ENCODE assay signal across 27 cellular contexts in the genomic region with DNA sequence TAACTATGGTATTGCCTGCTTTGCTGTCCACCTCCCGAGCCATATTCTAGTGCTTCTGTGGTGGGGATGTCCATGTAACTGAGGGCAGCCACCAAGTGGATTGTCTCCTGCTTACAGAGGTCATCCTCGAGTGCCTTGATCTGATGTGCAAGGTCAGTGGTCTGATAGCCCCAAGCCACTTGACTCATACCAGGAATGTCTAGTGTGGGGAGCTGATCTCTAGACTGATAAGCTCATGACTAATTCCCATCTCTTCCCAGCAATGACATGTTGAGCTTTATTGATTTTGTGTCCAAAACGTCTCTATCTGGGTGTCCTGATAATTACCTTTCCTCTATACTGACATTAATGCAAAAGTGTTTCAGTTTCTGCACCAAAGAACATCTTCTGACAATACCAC.
DNase-seq lines count a peak whose midpoint lies in the region; ATAC-seq, FAIRE-seq and TF ChIP-seq lines count a peak whose summit lies in the region.
"Had no signal": no experiment of that assay in that cellular context is flagged by ENCODE, and none has a peak within 500 bp of the region (broad histone marks: within the 10 kb centered on the region; RNA-seq: fewer than 3 reads in every experiment).

No MANE protein-coding gene starts in this region.

- dilution Hi-C loops in mammary epithelial cell (cut with HindIII; ENCODE audit: low sequenced_read_pairs), result no loop called here

- no TSS peak for BruUV-seq in mammary epithelial cell (replicated peaks; lab: Mats Ljungman, UMichigan)

- ATAC-seq in naive thymus-derived CD4-positive, alpha-beta T cell, result no peak
- ATAC-seq: HCT116, PC-3 had no signal

- peak overlapping the region; percentile 49 for H3K27ac ChIP-seq in mammary epithelial cell (ENCODE audit: insufficient read depth, low read depth, low read length)
- no peak overlapping the region for H3K27ac ChIP-seq in breast epithelium
- H3K27ac ChIP-seq in astrocyte (ENCODE audit: low read depth, low read length), result no peak overlapping the region
- H3K27ac ChIP-seq in smooth muscle cell (ENCODE audit: low read depth), result peak overlapping the region; percentile 5
- no peak overlapping the region for H3K27ac ChIP-seq in naive thymus-derived CD4-positive, alpha-beta T cell (ENCODE audit: low read depth, low read length)
- H3K27ac ChIP-seq: 22Rv1 had no signal

- no peaks in the 10 kb centered on the region for H4K20me1 ChIP-seq in mammary epithelial cell (ENCODE audit: insufficient read depth, low read length)
- no peaks in the 10 kb centered on the region for H4K20me1 ChIP-seq in astrocyte (ENCODE audit: insufficient read depth, low read length)
- H4K20me1 ChIP-seq in smooth muscle cell (ENCODE audit: low read depth), result no peaks in the 10 kb centered on the region

- H3K4me1 ChIP-seq in mammary epithelial cell (ENCODE audit: insufficient read depth, low read length), result peaks cover 71% of the 10 kb centered on the region
- no peaks in the 10 kb centered on the region for H3K4me1 ChIP-seq in breast epithelium
- no peaks in the 10 kb centered on the region for H3K4me1 ChIP-seq in astrocyte (ENCODE audit: insufficient read depth, low read length)
- no peaks in the 10 kb centered on the region for H3K4me1 ChIP-seq in smooth muscle cell (ENCODE audit: low read depth)
- H3K4me1 ChIP-seq in naive thymus-derived CD4-positive, alpha-beta T cell (ENCODE audit: control insufficient read depth in 2 of 2, insufficient read depth in 2 of 2, low read length in 2 of 2), result no peaks in the 10 kb centered on the region
- H3K4me1 ChIP-seq: BE2C had no signal

- H3K4me3 ChIP-seq in mammary epithelial cell (replicated peaks in 1 of 3; ENCODE audit: insufficient read depth in 1 of 3, low read depth in 2 of 3, low read length in 3 of 3) (no peak overlapping the region), breast epithelium (no peak overlapping the region), astrocyte (ENCODE audit: insufficient read depth, low read depth, low read length) (no peak overlapping the region), smooth muscle cell (no peak overlapping the region)
- no peak overlapping the region for H3K4me3 ChIP-seq in naive thymus-derived CD4-positive, alpha-beta T cell (ENCODE audit: low read length)

- H3K27me3 Mint-ChIP-seq in astrocyte (ENCODE audit: low read depth, unreplicated experiment), result no peaks in the 10 kb centered on the region
- peaks cover 0 to 4% (median 0%) of the 10 kb centered on the region in 5 donors for H3K27me3 Mint-ChIP-seq in naive thymus-derived CD4-positive, alpha-beta T cell

- FAIRE-seq in astrocyte (lab: Jason Lieb, UNC), result no peak
- FAIRE-seq: GM12891, GM19239, HTR-8/SVneo had no signal

- H3K9ac ChIP-seq in mammary epithelial cell (ENCODE audit: insufficient read depth, low read length) (no peak overlapping the region), astrocyte (ENCODE audit: low read length) (no peak overlapping the region), smooth muscle cell (ENCODE audit: low read depth) (no peak overlapping the region)

- H3F3A ChIP-seq in smooth muscle cell (ENCODE audit: low read depth), result peaks cover 3% of the 10 kb centered on the region

- in situ Hi-C loops in mammary epithelial cell (cut with MboI; ENCODE audit: low sequenced_read_pairs in 2 of 2), result loop anchor here in 1 of 2 donors (10.0 to 25.0 kb wide), 2 partner anchors 110 to 252 kb away; no protein-coding TSS in a partner anchor

- peaks cover 2% of the 10 kb centered on the region for H3K9me3 Mint-ChIP-seq in astrocyte (ENCODE audit: unreplicated experiment)
- H3K9me3 Mint-ChIP-seq in naive thymus-derived CD4-positive, alpha-beta T cell, result no peaks in the 10 kb centered on the region

- H3K27me3 ChIP-seq in mammary epithelial cell (ENCODE audit: insufficient read depth, low read length) (no peaks in the 10 kb centered on the region), breast epithelium (no peaks in the 10 kb centered on the region), astrocyte (ENCODE audit: insufficient read depth, low read length) (no peaks in the 10 kb centered on the region), smooth muscle cell (ENCODE audit: low read depth) (no peaks in the 10 kb centered on the region)
- no peaks in the 10 kb centered on the region for H3K27me3 ChIP-seq in naive thymus-derived CD4-positive, alpha-beta T cell (ENCODE audit: control insufficient read depth in 2 of 2, insufficient read depth in 2 of 2, low read length in 2 of 2)
- H3K27me3 ChIP-seq: BE2C had no signal

- H3K36me3 ChIP-seq in mammary epithelial cell (ENCODE audit: insufficient read depth, low read length) (no peaks in the 10 kb centered on the region), breast epithelium (no peaks in the 10 kb centered on the region), astrocyte (ENCODE audit: insufficient read depth, low read length) (no peaks in the 10 kb centered on the region), smooth muscle cell (ENCODE audit: low read depth) (no peaks in the 10 kb centered on the region)
- no peaks in the 10 kb centered on the region for H3K36me3 ChIP-seq in naive thymus-derived CD4-positive, alpha-beta T cell (ENCODE audit: control insufficient read depth in 2 of 3, insufficient read depth in 3 of 3, low read length in 3 of 3)
- H3K36me3 ChIP-seq: BE2C had no signal

- CTCF ChIA-PET in mammary epithelial cell (lab: Charles Lee; ENCODE audit: low non-redundant PET), result no interaction called here
- CTCF ChIA-PET in naive thymus-derived CD4-positive, alpha-beta T cell (lab: Charles Lee), result no interaction called here

- DNase-seq in mammary epithelial cell (peak; percentile 74), breast epithelium (ENCODE audit: low spot score in 2 of 2) (no peak), astrocyte (ENCODE audit: low read depth) (no peak), islet precursor cell (peak; percentile 84), smooth muscle cell (lab: John Stamatoyannopoulos, UW; ENCODE audit: unreplicated experiment) (no peak), NCI-H510A treated with DMSO at 0.1 percent for 48 hours (lab: John Stamatoyannopoulos, UW) (no peak), germinal center (ENCODE audit: low spot score) (no peak)
- DNase-seq in naive thymus-derived CD4-positive, alpha-beta T cell, result no peak
- DNase-seq: BE2C; Calu3; CD8-positive, alpha-beta memory T cell; GDM1; KBM-7; MM.1S; NCI-H2029; NCI-H446; NCI-H526; NCI-H82; NK-92 treated with Interleukin-12 subunit alpha and Interleukin-12 subunit beta, amount 100 ng/mL, for 24 hours; PC-3; SHP77 treated with DMSO at 0.1 percent for 48 hours had no signal

- H2AFZ ChIP-seq in mammary epithelial cell (ENCODE audit: low read depth, low read length) (no peak overlapping the region), astrocyte (ENCODE audit: low read depth, low read length) (no peak overlapping the region), smooth muscle cell (ENCODE audit: low read depth) (no peak overlapping the region)

- H3K4me1 Mint-ChIP-seq in astrocyte (ENCODE audit: low read depth, unreplicated experiment), result peaks cover 34% of the 10 kb centered on the region
- no peaks in the 10 kb centered on the region for H3K4me1 Mint-ChIP-seq in naive thymus-derived CD4-positive, alpha-beta T cell
- H3K4me1 Mint-ChIP-seq: CD14-positive monocyte; CD8-positive, alpha-beta memory T cell had no signal

- peak overlapping the region; percentile 68 for H3K27ac Mint-ChIP-seq in astrocyte (ENCODE audit: unreplicated experiment)
- no peak overlapping the region for H3K27ac Mint-ChIP-seq in naive thymus-derived CD4-positive, alpha-beta T cell
- H3K27ac Mint-ChIP-seq: CD14-positive monocyte; CD8-positive, alpha-beta memory T cell had no signal

- POLR2A ChIA-PET in naive thymus-derived CD4-positive, alpha-beta T cell (lab: Charles Lee), result no interaction called here

- H3K79me2 ChIP-seq in mammary epithelial cell (ENCODE audit: insufficient read depth, low read length) (no peaks in the 10 kb centered on the region), astrocyte (ENCODE audit: insufficient read depth, low read length) (no peaks in the 10 kb centered on the region), smooth muscle cell (ENCODE audit: low read depth) (no peaks in the 10 kb centered on the region)

- TF ChIP-seq CTCF in mammary epithelial cell (conservative IDR thresholded peaks at IDR 0.05 in 1 of 2, IDR thresholded peaks at IDR 0.05 in 1 of 2; ENCODE audit: extremely low read depth in 1 of 2, insufficient read depth in 1 of 2, low read depth in 1 of 2, low read length in 2 of 2) (no peak), breast epithelium (IDR thresholded peaks at IDR 0.05) (no peak), astrocyte (IDR thresholded peaks at IDR 0.05; ENCODE audit: insufficient read depth, low read depth, low read length) (no peak), smooth muscle cell (IDR thresholded peaks at IDR 0.05; ENCODE audit: borderline replicate concordance, insufficient read depth, poor library complexity, severe bottlenecking) (no peak)

- H3K4me3 Mint-ChIP-seq in astrocyte (ENCODE audit: unreplicated experiment), result no peak overlapping the region
- no peak overlapping the region for H3K4me3 Mint-ChIP-seq in naive thymus-derived CD4-positive, alpha-beta T cell
- H3K4me3 Mint-ChIP-seq: CD14-positive monocyte; CD8-positive, alpha-beta memory T cell had no signal

- H3K9me3 ChIP-seq in mammary epithelial cell (replicated peaks; ENCODE audit: insufficient read depth, low read length), result no peaks in the 10 kb centered on the region
- no peaks in the 10 kb centered on the region for H3K9me3 ChIP-seq in breast epithelium
- peaks cover 7% of the 10 kb centered on the region for H3K9me3 ChIP-seq in astrocyte (ENCODE audit: insufficient read depth, low read depth, low read length)
- no peaks in the 10 kb centered on the region for H3K9me3 ChIP-seq in smooth muscle cell (replicated peaks; ENCODE audit: low read depth)
- H3K9me3 ChIP-seq in naive thymus-derived CD4-positive, alpha-beta T cell (ENCODE audit: control insufficient read depth in 2 of 3, low read length in 3 of 3), result no peaks in the 10 kb centered on the region
- H3K9me3 ChIP-seq: BE2C had no signal

- H3K4me2 ChIP-seq in mammary epithelial cell (ENCODE audit: insufficient read depth, low read depth, low read length), result no peak overlapping the region
- no peak overlapping the region for H3K4me2 ChIP-seq in astrocyte (ENCODE audit: low read length)
- no peak overlapping the region for H3K4me2 ChIP-seq in smooth muscle cell

- no peak for TF ChIP-seq POLR2A in breast epithelium (IDR thresholded peaks at IDR 0.05)

- 51% methylated on average over 3 of the region's 3 CpGs for WGBS in mammary epithelial cell (ENCODE audit: low coverage, missing lambda C conversion rate)
- 32% methylated on average over 3 of the region's 3 CpGs for WGBS in smooth muscle cell (ENCODE audit: low lambda C conversion rate)

- H3K36me3 Mint-ChIP-seq in astrocyte (ENCODE audit: low read depth, unreplicated experiment), result no peaks in the 10 kb centered on the region
- H3K36me3 Mint-ChIP-seq in naive thymus-derived CD4-positive, alpha-beta T cell, result no peaks in the 10 kb centered on the region
- H3K36me3 Mint-ChIP-seq: CD14-positive monocyte; CD8-positive, alpha-beta memory T cell had no signal

- intact Hi-C loops in mammary epithelial cell (cut with micrococcal nuclease), result no loop called here
- intact Hi-C loops in breast epithelium (cut with DNase I; ENCODE audit: low total_unique reads), result no loop called here
- intact Hi-C loops in naive thymus-derived CD4-positive, alpha-beta T cell (cut with micrococcal nuclease), result no loop called here

Comparison
In these comparisons a context has a peak if more than half of its experiments do, and no peak if none do; other contexts are left out.
1. DNase-seq: peak in mammary epithelial cell (single experiment) and islet precursor cell (single experiment); none in breast epithelium (0 of 2), astrocyte (single experiment), smooth muscle cell (single experiment), naive thymus-derived CD4-positive, alpha-beta T cell (0 of 9), NCI-H510A treated with DMSO at 0.1 percent for 48 hours (single experiment) and germinal center (single experiment).
2. H3K27ac ChIP-seq: peak in mammary epithelial cell (single experiment) and smooth muscle cell (single experiment); none in breast epithelium (0 of 2), astrocyte (single experiment) and naive thymus-derived CD4-positive, alpha-beta T cell (single experiment).